ENCODE assay signal across 6 cellular contexts in genomic region chr16:67665598-67665997, GRCh38. TPM values are rescaled to one million over a fixed set of nuclear protein-coding genes. Genes with fewer than 3 reads are reported as not detected.
DNase-seq lines count a peak whose midpoint lies in the region; ATAC-seq, FAIRE-seq and TF ChIP-seq lines count a peak whose summit lies in the region.

No MANE protein-coding gene starts in this region.

- H2AFZ ChIP-seq in trophoblast cell (ENCODE audit: insufficient read depth, low read length, poor library complexity), result no peak overlapping the region

- WGBS in trophoblast cell (ENCODE audit: extremely low coverage, insufficient coverage, insufficient read length), result no CpG with 5 or more reads among the region's 5 CpGs

- DNase-seq in HTR-8/SVneo (ENCODE audit: insufficient read length, low spot score) (no peak), breast epithelium (ENCODE audit: low spot score in 2 of 2) (no peak), trophoblast cell (no peak), iPS-NIHi7 (ENCODE audit: extremely low spot score) (no peak)
- DNase-seq in activated CD4-positive, CD25-positive, alpha-beta regulatory T cell treated with anti-CD3 and anti-CD28 coated beads, Interleukin-2, amount 50 U/mL, for 72 hours, result no peak

- no peak overlapping the region for H2BK120ac ChIP-seq in trophoblast cell (ENCODE audit: insufficient read depth, low read length, poor library complexity)

- no peak overlapping the region for H2BK12ac ChIP-seq in trophoblast cell (ENCODE audit: low read length)

- no peak overlapping the region for H3K9ac ChIP-seq in trophoblast cell (ENCODE audit: low read length)

- no peak overlapping the region for H4K91ac ChIP-seq in trophoblast cell (ENCODE audit: low read depth, low read length)

- peak overlapping the region; percentile 3 for H4K8ac ChIP-seq in trophoblast cell (ENCODE audit: low read depth, low read length)

- H3K79me2 ChIP-seq in trophoblast cell (ENCODE audit: control insufficient read depth, insufficient read depth, low read length, poor library complexity), result peaks cover 3% of the 10 kb centered on the region

- H3K4me2 ChIP-seq in trophoblast cell (ENCODE audit: low read length), result peak overlapping the region; percentile 78

- H3K14ac ChIP-seq in trophoblast cell (ENCODE audit: low read length), result no peak overlapping the region

- H3K27me3 ChIP-seq in breast epithelium (no peaks in the 10 kb centered on the region), trophoblast cell (ENCODE audit: insufficient read depth, low read length) (no peaks in the 10 kb centered on the region)

- intact Hi-C loops in breast epithelium (cut with DNase I; ENCODE audit: low total_unique reads), result loop anchor here (10.0 kb wide), 1 partner anchor 139 kb away; the partner anchor contains the start of genes RANBP10 and TSNAXIP1

- H3K18ac ChIP-seq in trophoblast cell (ENCODE audit: low read length), result no peak overlapping the region

- peaks cover 14 to 18% of the 10 kb centered on the region in 2 donors for H3K4me1 ChIP-seq in breast epithelium
- peaks cover 11 to 14% of the 10 kb centered on the region in 2 experiments for H3K4me1 ChIP-seq in trophoblast cell (ENCODE audit: control insufficient read depth in 1 of 2, insufficient read depth in 2 of 2, low read length in 2 of 2)

- H4K12ac ChIP-seq in trophoblast cell (ENCODE audit: low read depth, low read length), result no peak overlapping the region

- no peaks in the 10 kb centered on the region for H3K9me3 ChIP-seq in breast epithelium
- H3K9me3 ChIP-seq in trophoblast cell (ENCODE audit: insufficient read depth, low read depth, low read length), result no peaks in the 10 kb centered on the region

- H3K4me3 ChIP-seq in breast epithelium (peak overlapping the region; percentile 73 to 99 (median 93)), trophoblast cell (ENCODE audit: low read depth, low read length) (no peak overlapping the region)

- H3K27ac ChIP-seq in breast epithelium, result no peak overlapping the region
- no peak overlapping the region for H3K27ac ChIP-seq in trophoblast cell (ENCODE audit: low read depth, low read length)

- H2AK5ac ChIP-seq in trophoblast cell (ENCODE audit: low read length), result no peak overlapping the region

- H3K79me1 ChIP-seq in trophoblast cell (ENCODE audit: low read length), result peaks cover 5% of the 10 kb centered on the region

- no peak overlapping the region for H2BK5ac ChIP-seq in trophoblast cell (ENCODE audit: low read depth, low read length, poor library complexity)

- H3K4ac ChIP-seq in trophoblast cell (ENCODE audit: low read depth, low read length), result no peak overlapping the region

- no peak for ATAC-seq in HG03460 (IDR thresholded peaks at IDR 0.05; ENCODE audit: unreplicated experiment)

- TF ChIP-seq POLR2A in breast epithelium (IDR thresholded peaks at IDR 0.05), result no peak

- FAIRE-seq in HTR-8/SVneo (lab: Jason Lieb, UNC), result peak; percentile 67

- TF ChIP-seq CTCF in breast epithelium (IDR thresholded peaks at IDR 0.05), result no peak

- no peaks in the 10 kb centered on the region for H3K36me3 ChIP-seq in breast epithelium
- peaks cover 4% of the 10 kb centered on the region in 2 experiments for H3K36me3 ChIP-seq in trophoblast cell (ENCODE audit: control insufficient read depth in 1 of 2, insufficient read depth in 2 of 2, low read length in 2 of 2)

- H3K23ac ChIP-seq in trophoblast cell (ENCODE audit: low read length), result no peak overlapping the region

RNA-seq across cellular contexts. Expression of gene ENKD1, which starts 1.0 kb away (rescaled TPM):
- 10 to 100 TPM; 18.6 to 21.0 (median 20.1) TPM for total RNA-seq in breast epithelium
- polyA plus RNA-seq in trophoblast cell (2013), result 4.3 and 4.7 TPM in 2 replicates

RNA-seq across cellular contexts. Expression of gene C16orf86, which starts 1.0 kb away (rescaled TPM):
- 10 to 100 TPM in 2 of 3 donors, 1 to 10 TPM in 1; 7.2 to 18.1 (median 11.1) TPM for total RNA-seq in breast epithelium
- polyA plus RNA-seq in trophoblast cell (2013), result 0.54 and 0.86 TPM in 2 replicates

RNA-seq across cellular contexts. Expression of gene PARD6A, which starts 4.8 kb away (rescaled TPM):
- 1 to 10 TPM; 6.4 to 8.5 (median 7.2) TPM for total RNA-seq in breast epithelium
- polyA plus RNA-seq in trophoblast cell (2013), result 0.74 and 0.76 TPM in 2 replicates

RNA-seq across cellular contexts. Expression of gene ACD, which starts 5.5 kb away (rescaled TPM):
- 10 to 100 TPM; 19.4 to 20.6 (median 19.8) TPM for total RNA-seq in breast epithelium
- polyA plus RNA-seq in trophoblast cell (2013), result 22.2 and 22.3 TPM in 2 replicates

RNA-seq across cellular contexts. Expression of gene CARMIL2, which starts 20.7 kb away (rescaled TPM):
- total RNA-seq in breast epithelium, result 1 to 10 TPM in 2 of 3 donors, under 1 TPM in 1; 0.96 to 2.3 (median 1.6) TPM
- 2.3 and 2.5 TPM in 2 replicates for polyA plus RNA-seq in trophoblast cell (2013)
